1 cellular context compared by ENCODE assay signal in the genomic region with DNA sequence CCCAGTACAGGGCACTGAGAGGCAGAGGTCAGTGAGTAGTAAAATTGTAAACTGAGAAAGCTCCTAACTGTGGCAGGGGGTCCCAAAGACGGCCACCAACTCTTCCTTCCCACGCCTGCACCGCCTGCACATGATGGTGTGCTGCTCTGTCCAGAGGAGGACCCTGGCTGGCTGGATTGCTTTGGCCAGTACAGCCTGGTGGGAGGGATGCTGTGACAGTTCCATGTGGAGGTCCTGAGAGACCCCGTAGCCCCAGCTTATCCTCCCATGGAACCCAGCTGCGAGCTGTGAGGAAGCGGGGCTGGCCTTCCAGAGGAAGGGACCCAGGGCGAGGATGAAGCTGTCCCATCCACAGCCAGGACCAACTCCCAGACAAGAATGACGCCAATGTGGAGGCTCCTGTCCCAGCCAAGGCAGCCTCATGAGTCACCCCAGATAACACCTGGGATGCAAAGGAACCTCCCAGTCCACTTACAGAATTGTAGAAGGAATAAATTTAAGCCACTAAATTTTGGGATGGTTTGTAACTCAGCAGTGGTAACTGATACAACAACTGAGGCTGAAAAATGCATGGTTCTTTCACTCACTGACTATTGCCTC.
TF ChIP-seq lines count a peak whose summit lies in the region.

No MANE protein-coding gene starts in this region.

TF ChIP-seq in WTC11, 78 proteins besides CTCF, POLR2A, EP300 and RAD21 (continued from another document):
- TF ChIP-seq, protein P1, sequence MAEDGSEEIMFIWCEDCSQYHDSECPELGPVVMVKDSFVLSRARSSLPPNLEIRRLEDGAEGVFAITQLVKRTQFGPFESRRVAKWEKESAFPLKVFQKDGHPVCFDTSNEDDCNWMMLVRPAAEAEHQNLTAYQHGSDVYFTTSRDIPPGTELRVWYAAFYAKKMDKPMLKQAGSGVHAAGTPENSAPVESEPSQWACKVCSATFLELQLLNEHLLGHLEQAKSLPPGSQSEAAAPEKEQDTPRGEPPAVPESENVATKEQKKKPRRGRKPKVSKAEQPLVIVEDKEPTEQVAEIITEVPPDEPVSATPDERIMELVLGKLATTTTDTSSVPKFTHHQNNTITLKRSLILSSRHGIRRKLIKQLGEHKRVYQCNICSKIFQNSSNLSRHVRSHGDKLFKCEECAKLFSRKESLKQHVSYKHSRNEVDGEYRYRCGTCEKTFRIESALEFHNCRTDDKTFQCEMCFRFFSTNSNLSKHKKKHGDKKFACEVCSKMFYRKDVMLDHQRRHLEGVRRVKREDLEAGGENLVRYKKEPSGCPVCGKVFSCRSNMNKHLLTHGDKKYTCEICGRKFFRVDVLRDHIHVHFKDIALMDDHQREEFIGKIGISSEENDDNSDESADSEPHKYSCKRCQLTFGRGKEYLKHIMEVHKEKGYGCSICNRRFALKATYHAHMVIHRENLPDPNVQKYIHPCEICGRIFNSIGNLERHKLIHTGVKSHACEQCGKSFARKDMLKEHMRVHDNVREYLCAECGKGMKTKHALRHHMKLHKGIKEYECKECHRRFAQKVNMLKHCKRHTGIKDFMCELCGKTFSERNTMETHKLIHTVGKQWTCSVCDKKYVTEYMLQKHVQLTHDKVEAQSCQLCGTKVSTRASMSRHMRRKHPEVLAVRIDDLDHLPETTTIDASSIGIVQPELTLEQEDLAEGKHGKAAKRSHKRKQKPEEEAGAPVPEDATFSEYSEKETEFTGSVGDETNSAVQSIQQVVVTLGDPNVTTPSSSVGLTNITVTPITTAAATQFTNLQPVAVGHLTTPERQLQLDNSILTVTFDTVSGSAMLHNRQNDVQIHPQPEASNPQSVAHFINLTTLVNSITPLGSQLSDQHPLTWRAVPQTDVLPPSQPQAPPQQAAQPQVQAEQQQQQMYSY (CRISPR knock-in tag; IDR thresholded peaks at IDR 0.05) = no peak
- no peak for TF ChIP-seq ZNF232 (CRISPR knock-in tag; IDR thresholded peaks at IDR 0.05)
